18 cellular contexts compared by ENCODE assay signal in the genomic region with DNA sequence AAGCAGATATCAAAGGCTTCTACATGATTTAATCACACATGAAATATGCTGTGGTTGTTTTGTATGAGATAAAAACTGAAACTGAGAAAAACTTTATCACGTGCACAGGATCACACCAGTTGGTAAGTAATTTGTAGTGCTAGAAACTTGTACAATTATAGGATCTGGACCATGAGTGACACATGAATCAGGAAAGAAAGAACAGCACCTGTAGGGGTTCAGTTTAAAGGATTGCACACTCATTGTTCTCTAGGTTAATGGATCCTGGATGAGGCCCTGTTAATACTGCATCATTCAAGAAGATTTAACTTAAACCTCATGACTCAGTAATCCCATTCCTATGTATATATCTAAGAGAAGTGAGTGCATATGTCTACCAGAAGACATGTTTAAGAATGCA.
DNase-seq lines count a peak whose midpoint lies in the region; ATAC-seq and TF ChIP-seq lines count a peak whose summit lies in the region.
"Had no signal": no experiment of that assay in that cellular context is flagged by ENCODE, and none has a peak within 500 bp of the region (broad histone marks: within the 10 kb centered on the region; RNA-seq: fewer than 3 reads in every experiment).

No MANE protein-coding gene starts in this region.

- no peak overlapping the region for H3K18ac ChIP-seq in H9 (ENCODE audit: insufficient read length, low read depth, low read length)

- no peaks in the 10 kb centered on the region for H3K9me3 Mint-ChIP-seq in activated naive CD4-positive, alpha-beta T cell treated with anti-CD3 and anti-CD28 coated beads, Interleukin-2, amount 10 ng/mL, durations not matched to agents 7 days and 5 days
- no peaks in the 10 kb centered on the region; a peak in 1 of 5 replicates for H3K9me3 Mint-ChIP-seq in H9
- H3K9me3 Mint-ChIP-seq in stimulated activated effector memory CD8-positive, alpha-beta T cell treated with anti-CD3 and anti-CD28 coated beads, Interleukin-12 subunit alpha, Interleukin-12 subunit beta, amount 100 ng/mL, for 72 hours = no peaks in the 10 kb centered on the region
- H3K9me3 Mint-ChIP-seq: neural crest cell had no signal

- no peak overlapping the region for H2BK12ac ChIP-seq in H9 (ENCODE audit: insufficient read length, low read depth, low read length)

- H3K79me1 ChIP-seq in H9 (ENCODE audit: insufficient read depth, low read depth, low read length, poor library complexity, severe bottlenecking) = no peaks in the 10 kb centered on the region

- H2BK120ac ChIP-seq in H9 (ENCODE audit: low read depth, low read length, poor library complexity, severe bottlenecking) = no peak overlapping the region

- H4K20me1 ChIP-seq in H9 (ENCODE audit: control insufficient read depth, insufficient read depth, insufficient read length) = no peaks in the 10 kb centered on the region

- intact Hi-C loops in Panc1 (cut with micrococcal nuclease; ENCODE audit: unreplicated experiment) (no loop called here), posterior vena cava (cut with DNase I) (no loop called here)

- H3K36me3 Mint-ChIP-seq in activated naive CD4-positive, alpha-beta T cell treated with anti-CD3 and anti-CD28 coated beads, Interleukin-2, amount 10 ng/mL, durations not matched to agents 7 days and 5 days = peaks cover 62% of the 10 kb centered on the region
- peaks cover 0 to 17% (median 16%) of the 10 kb centered on the region in 3 experiments; a peak in 4 of 7 replicates for H3K36me3 Mint-ChIP-seq in H9 (ENCODE audit: insufficient read depth in 1 of 3, low read depth in 3 of 3)
- H3K36me3 Mint-ChIP-seq in stimulated activated effector memory CD8-positive, alpha-beta T cell treated with anti-CD3 and anti-CD28 coated beads, Interleukin-12 subunit alpha, Interleukin-12 subunit beta, amount 100 ng/mL, for 72 hours = peaks cover 83% of the 10 kb centered on the region

- H3T11ph ChIP-seq in H9 (ENCODE audit: low read length) = no peak overlapping the region

- no peak overlapping the region for H2BK20ac ChIP-seq in H9 (ENCODE audit: low read depth, low read length, poor library complexity, severe bottlenecking)

- DNase-seq in activated naive CD4-positive, alpha-beta T cell treated with anti-CD3 and anti-CD28 coated beads, Interleukin-2, amount 10 ng/mL, durations not matched to agents 7 days and 5 days = no peak
- DNase-seq in activated naive CD4-positive, alpha-beta T cell treated with Interleukin-2 at 50 U/mL for 16 hours = no peak
- DNase-seq in H9 (no peak), Panc1 (ENCODE audit: low read depth, low spot score) (no peak), NCI-H510A treated with DMSO at 0.1 percent for 48 hours (lab: John Stamatoyannopoulos, UW) (no peak), posterior vena cava (ENCODE audit: low spot score) (no peak)
- DNase-seq in stimulated activated effector memory CD8-positive, alpha-beta T cell treated with anti-CD3 and anti-CD28 coated beads, Interleukin-12 subunit alpha, Interleukin-12 subunit beta, amount 100 ng/mL, for 72 hours (ENCODE audit: low spot score in 2 of 2) = no peak
- DNase-seq: activated CD4-positive, alpha-beta T cell treated with anti-CD3 and anti-CD28 coated beads for 4 hours; activated effector memory CD4-positive, alpha-beta T cell treated with Interleukin-2 at 50 U/mL for 16 hours; brain microvascular endothelial cell; dermis blood vessel endothelial cell; kidney; right cardiac atrium; T1000 had no signal

- no peak overlapping the region for H3K14ac ChIP-seq in H9 (ENCODE audit: insufficient read depth, low read length)

- H4K91ac ChIP-seq in H9 (ENCODE audit: insufficient read length, low read depth, low read length) = no peak overlapping the region

- H4K8ac ChIP-seq in H9 (replicated peaks; ENCODE audit: insufficient read length, low read depth, low read length) = no peak overlapping the region

- no peak overlapping the region for H2BK5ac ChIP-seq in H9 (ENCODE audit: insufficient read length, low read length)

- H3K27ac ChIP-seq in H9 (ENCODE audit: insufficient read length, low read depth, low read length) (no peak overlapping the region), Panc1 (ENCODE audit: low read length) (no peak overlapping the region)
- H3K27ac ChIP-seq: brain microvascular endothelial cell, esophagus muscularis mucosa, SJSA1 had no signal

- no peak overlapping the region for H2AFZ ChIP-seq in H9 (ENCODE audit: low read length)

- TF ChIP-seq CTCF in H9 (conservative IDR thresholded peaks at IDR 0.05) (no peak), Panc1 (IDR thresholded peaks at IDR 0.05) (no peak)

- no peaks in the 10 kb centered on the region for H3K27me3 Mint-ChIP-seq in activated naive CD4-positive, alpha-beta T cell treated with anti-CD3 and anti-CD28 coated beads, Interleukin-2, amount 10 ng/mL, durations not matched to agents 7 days and 5 days
- no peaks in the 10 kb centered on the region for H3K27me3 Mint-ChIP-seq in H9 (ENCODE audit: low read depth)

- peaks cover 12% of the 10 kb centered on the region for H3K4me1 Mint-ChIP-seq in activated naive CD4-positive, alpha-beta T cell treated with anti-CD3 and anti-CD28 coated beads, Interleukin-2, amount 10 ng/mL, durations not matched to agents 7 days and 5 days
- H3K4me1 Mint-ChIP-seq in H9 = peaks cover 32 to 41% of the 10 kb centered on the region in 2 experiments
- H3K4me1 Mint-ChIP-seq in stimulated activated effector memory CD8-positive, alpha-beta T cell treated with anti-CD3 and anti-CD28 coated beads, Interleukin-12 subunit alpha, Interleukin-12 subunit beta, amount 100 ng/mL, for 72 hours = peaks cover 20% of the 10 kb centered on the region
- H3K4me1 Mint-ChIP-seq: neural crest cell had no signal

- CTCF ChIA-PET in activated naive CD4-positive, alpha-beta T cell treated with anti-CD3 and anti-CD28 coated beads, Interleukin-2, amount 10 ng/mL, durations not matched to agents 7 days and 5 days (lab: Charles Lee) = no interaction called here
- CTCF ChIA-PET in Panc1 (lab: Charles Lee) = no interaction called here

- peaks cover 13% of the 10 kb centered on the region; the same call in 1 of the 2 replicates for H3K36me3 ChIP-seq in Panc1 (ENCODE audit: control insufficient read depth, insufficient read depth, low read length)

- no peak overlapping the region for H3K4me3 ChIP-seq in Panc1 (ENCODE audit: low read depth in 2 of 2, low read length in 2 of 2)
- H3K4me3 ChIP-seq: esophagus muscularis mucosa, SJSA1 had no signal

- H2BK15ac ChIP-seq in H9 (ENCODE audit: low read depth, low read length) = no peak overlapping the region

- WGBS in H9 (ENCODE audit: extremely low coverage, insufficient read length, low lambda C conversion rate) = no CpG with 5 or more reads among the region's 1 CpG

- no peak overlapping the region for H3K4me3 Mint-ChIP-seq in activated naive CD4-positive, alpha-beta T cell treated with anti-CD3 and anti-CD28 coated beads, Interleukin-2, amount 10 ng/mL, durations not matched to agents 7 days and 5 days
- no peak overlapping the region for H3K4me3 Mint-ChIP-seq in H9
- H3K4me3 Mint-ChIP-seq in stimulated activated effector memory CD8-positive, alpha-beta T cell treated with anti-CD3 and anti-CD28 coated beads, Interleukin-12 subunit alpha, Interleukin-12 subunit beta, amount 100 ng/mL, for 72 hours = no peak overlapping the region
- H3K4me3 Mint-ChIP-seq: neural crest cell had no signal

- H3K9me3 ChIP-seq in H9 (ENCODE audit: control insufficient read depth, low read depth, low read length) = no peaks in the 10 kb centered on the region
- H3K9me3 ChIP-seq in Panc1 (ENCODE audit: control insufficient read depth, insufficient read depth, low read depth, low read length) = no peaks in the 10 kb centered on the region
- H3K9me3 ChIP-seq: esophagus muscularis mucosa, SJSA1 had no signal

- H4K5ac ChIP-seq in H9 (ENCODE audit: insufficient read length, low read depth, low read length) = no peak overlapping the region

- TSS peak; percentile 34 for BruUV-seq in Panc1 (replicated peaks; lab: Mats Ljungman, UMichigan)

- no peak overlapping the region for H3K4me2 ChIP-seq in H9 (ENCODE audit: insufficient read depth, insufficient read length, low read length)

- H3K23me2 ChIP-seq in H9 (ENCODE audit: insufficient read length, low read depth, low read length, poor library complexity, severe bottlenecking) = no peaks in the 10 kb centered on the region

- POLR2A ChIA-PET in Panc1 (lab: Charles Lee) = no interaction called here

- H3K23ac ChIP-seq in H9 (ENCODE audit: insufficient read length, low read depth, low read length) = no peak overlapping the region

- H2AK5ac ChIP-seq in H9 (ENCODE audit: insufficient read length, low read length) = no peak overlapping the region

- no peaks in the 10 kb centered on the region for H3K79me2 ChIP-seq in H9 (ENCODE audit: insufficient read depth, low read length)

- no peak for ATAC-seq in Panc1
- ATAC-seq in stimulated activated effector memory CD8-positive, alpha-beta T cell treated with anti-CD3 and anti-CD28 coated beads, Interleukin-12 subunit alpha, Interleukin-12 subunit beta, amount 100 ng/mL, for 72 hours = peak; percentile 43
- no peak for ATAC-seq in HG03025 (IDR thresholded peaks at IDR 0.05; ENCODE audit: low FRiP score, unreplicated experiment)
- ATAC-seq: right cardiac atrium had no signal

- peak overlapping the region; percentile 71 for H3K27ac Mint-ChIP-seq in activated naive CD4-positive, alpha-beta T cell treated with anti-CD3 and anti-CD28 coated beads, Interleukin-2, amount 10 ng/mL, durations not matched to agents 7 days and 5 days
- H3K27ac Mint-ChIP-seq in H9 = 0 out of 7 replicates have a peak overlapping the region, but pooled peaks of 2 of the 3 experiments have one; percentile 8 to 12
- no peak overlapping the region for H3K27ac Mint-ChIP-seq in stimulated activated effector memory CD8-positive, alpha-beta T cell treated with anti-CD3 and anti-CD28 coated beads, Interleukin-12 subunit alpha, Interleukin-12 subunit beta, amount 100 ng/mL, for 72 hours

- H3K4me1 ChIP-seq in H9 (ENCODE audit: insufficient read depth, low read length) = peaks cover 2% of the 10 kb centered on the region; the same call in 1 of the 2 replicates
- H3K4me1 ChIP-seq in Panc1 (ENCODE audit: control insufficient read depth, insufficient read depth, low read length) = no peaks in the 10 kb centered on the region
- H3K4me1 ChIP-seq: SJSA1 had no signal

- no peak overlapping the region for H3K4ac ChIP-seq in H9 (ENCODE audit: low read depth, low read length)

- no peak overlapping the region for H3K9ac ChIP-seq in H9 (ENCODE audit: extremely low read depth, insufficient read length, low read length)

- H3K27me3 ChIP-seq in H9 (ENCODE audit: insufficient read depth, low read length) = no peaks in the 10 kb centered on the region
- H3K27me3 ChIP-seq in Panc1 (ENCODE audit: control insufficient read depth, insufficient read depth, low read length) = no peaks in the 10 kb centered on the region
- H3K27me3 ChIP-seq: brain microvascular endothelial cell, esophagus muscularis mucosa, SJSA1 had no signal

- in situ Hi-C loops in Panc1 (cut with HindIII; ENCODE audit: low pct_unique_long_range_greater_than_20kb, low sequenced_read_pairs) = no loop called here

- H3K56ac ChIP-seq in H9 (ENCODE audit: insufficient read length, low read depth, low read length) = no peak overlapping the region
